In genomic region chrX:153598541-153599191, GRCh38 we compare ENCODE assay signal across 8 cellular contexts. TPM values are rescaled to one million over a fixed set of nuclear protein-coding genes. Genes with fewer than 3 reads are reported as not detected.
DNase-seq lines count a peak whose midpoint lies in the region; ATAC-seq lines count a peak whose summit lies in the region.

Gene CCNQ (minus strand): TSS chrX:153599139. CDS start chrX:153599073, 66 bp downstream.

- peak within 1 kb of the TSS; percentile 76 to 88 (median 83) for H3K9ac ChIP-seq in BLaER1 treated with 17β-estradiol and CSF1 and Interleukin-3, amounts not matched to agents 10 nM and 100 nM

- peaks cover 34% of the 10 kb centered on the region for H3K4me1 Mint-ChIP-seq in central memory CD8-positive, alpha-beta T cell
- H3K4me1 Mint-ChIP-seq in stimulated activated memory B cell treated with anti-CD40 and anti-IgM and Interleukin-4, amounts not matched to agents 10 μg/mL and 1 μg/mL and 100 μg/mL, for 72 hours: peaks cover 48% of the 10 kb centered on the region

- H3K27me3 ChIP-seq in BLaER1 treated with 17β-estradiol and CSF1 and Interleukin-3, amounts not matched to agents 10 nM and 100 nM: peaks cover 35 to 87% (median 75%) of the 10 kb centered on the region in 11 experiments

- in situ Hi-C loops in SK-MEL-5 (cut with HindIII; ENCODE audit: low pct_unique_long_range_greater_than_20kb, low sequenced_read_pairs): no loop called here

- peak within 1 kb of the TSS; percentile 23 to 82 (median 73); a peak in 21 of 22 replicates for H3K27ac ChIP-seq in BLaER1 treated with 17β-estradiol and CSF1 and Interleukin-3, amounts not matched to agents 10 nM and 100 nM

- peak within 1 kb of the TSS; percentile 71 for H3K27ac Mint-ChIP-seq in central memory CD8-positive, alpha-beta T cell (ENCODE audit: low read depth)
- peak within 1 kb of the TSS; percentile 86 for H3K27ac Mint-ChIP-seq in stimulated activated memory B cell treated with anti-CD40 and anti-IgM and Interleukin-4, amounts not matched to agents 10 μg/mL and 1 μg/mL and 100 μg/mL, for 72 hours

- H4K20me1 ChIP-seq in BLaER1 treated with 17β-estradiol and CSF1 and Interleukin-3, amounts not matched to agents 10 nM and 100 nM: peaks cover 18 to 60% (median 48%) of the 10 kb centered on the region in 11 experiments; a peak in 19 of 22 replicates

- peaks cover 8% of the 10 kb centered on the region for H3K36me3 Mint-ChIP-seq in central memory CD8-positive, alpha-beta T cell (ENCODE audit: insufficient read depth)
- peaks cover 13% of the 10 kb centered on the region for H3K36me3 Mint-ChIP-seq in stimulated activated memory B cell treated with anti-CD40 and anti-IgM and Interleukin-4, amounts not matched to agents 10 μg/mL and 1 μg/mL and 100 μg/mL, for 72 hours

- peaks cover 30 to 50% (median 47%) of the 10 kb centered on the region in 10 experiments for H3K4me1 ChIP-seq in BLaER1 treated with 17β-estradiol and CSF1 and Interleukin-3, amounts not matched to agents 10 nM and 100 nM

- ATAC-seq in GM19324 (IDR thresholded peaks at IDR 0.05; ENCODE audit: low FRiP score, unreplicated experiment): peak; percentile 60
- ATAC-seq in HG03280 (IDR thresholded peaks at IDR 0.05; ENCODE audit: unreplicated experiment): peak; percentile 51
- peak; percentile 67 for ATAC-seq in central memory CD8-positive, alpha-beta T cell (replicated peaks; ENCODE audit: extremely low read depth, poor library complexity, severe bottlenecking)
- peak; percentile 60 for ATAC-seq in left lobe of liver
- peak; percentile 82 for ATAC-seq in stimulated activated memory B cell treated with anti-CD40 and anti-IgM and Interleukin-4, amounts not matched to agents 10 μg/mL and 1 μg/mL and 100 μg/mL, for 72 hours

- H3K4me2 ChIP-seq in BLaER1 treated with 17β-estradiol and CSF1 and Interleukin-3, amounts not matched to agents 10 nM and 100 nM: peak within 1 kb of the TSS; percentile 69 to 86 (median 79)

- DNase-seq in SK-MEL-5 (ENCODE audit: low read depth, low spot score): no peak
- peak in 1 of 2 donors; percentile 13 for DNase-seq in central memory CD8-positive, alpha-beta T cell (ENCODE audit: low spot score in 2 of 2)
- DNase-seq in left lobe of liver (ENCODE audit: low spot score): no peak
- no peak for DNase-seq in NCI-H1436 treated with DMSO at 0.1 percent for 48 hours (lab: John Stamatoyannopoulos, UW)

- H3K4me3 Mint-ChIP-seq in central memory CD8-positive, alpha-beta T cell: peak within 1 kb of the TSS; percentile 85
- peak within 1 kb of the TSS; percentile 98 for H3K4me3 Mint-ChIP-seq in stimulated activated memory B cell treated with anti-CD40 and anti-IgM and Interleukin-4, amounts not matched to agents 10 μg/mL and 1 μg/mL and 100 μg/mL, for 72 hours

- peaks cover 0 to 19% (median 8%) of the 10 kb centered on the region in 11 experiments; a peak in 10 of 22 replicates for H3K9me3 ChIP-seq in BLaER1 treated with 17β-estradiol and CSF1 and Interleukin-3, amounts not matched to agents 10 nM and 100 nM (replicated peaks in 1 of 11)

- H3K27me3 Mint-ChIP-seq in central memory CD8-positive, alpha-beta T cell: no peaks in the 10 kb centered on the region
- H3K27me3 Mint-ChIP-seq in stimulated activated memory B cell treated with anti-CD40 and anti-IgM and Interleukin-4, amounts not matched to agents 10 μg/mL and 1 μg/mL and 100 μg/mL, for 72 hours: no peaks in the 10 kb centered on the region

- H3K4me3 ChIP-seq in BLaER1 treated with 17β-estradiol and CSF1 and Interleukin-3, amounts not matched to agents 10 nM and 100 nM: peak within 1 kb of the TSS; percentile 70 to 84 (median 76)

- H3K9me3 Mint-ChIP-seq in central memory CD8-positive, alpha-beta T cell: no peaks in the 10 kb centered on the region
- H3K9me3 Mint-ChIP-seq in stimulated activated memory B cell treated with anti-CD40 and anti-IgM and Interleukin-4, amounts not matched to agents 10 μg/mL and 1 μg/mL and 100 μg/mL, for 72 hours: no peaks in the 10 kb centered on the region

- peaks cover 17 to 24% (median 20%) of the 10 kb centered on the region in 11 experiments for H3K36me3 ChIP-seq in BLaER1 treated with 17β-estradiol and CSF1 and Interleukin-3, amounts not matched to agents 10 nM and 100 nM

RNA-seq across cellular contexts. Expression of gene CCNQ, which starts in this region (rescaled TPM):
- total RNA-seq in SK-MEL-5 (2014; rRNA removed; shearing (Covaris generic)): 44.4 and 45.2 TPM in 2 replicates
- polyA plus RNA-seq in SK-MEL-5 (2015; cell fraction: cytosol; rRNA removed): 38.0 and 43.2 TPM in 2 replicates
- 11.3 and 16.7 TPM in 2 replicates for polyA plus RNA-seq in SK-MEL-5 (2015; cell fraction: nucleus; rRNA removed)
- total RNA-seq in left lobe of liver: 8.7 TPM
